ENCODE assay signal across 17 cellular contexts in genomic region chr9:123131258-123131657, GRCh38.
DNase-seq lines count a peak whose midpoint lies in the region; ATAC-seq and TF ChIP-seq lines count a peak whose summit lies in the region.
"Had no signal": no experiment of that assay in that cellular context is flagged by ENCODE, and none has a peak within 500 bp of the region (broad histone marks: within the 10 kb centered on the region; RNA-seq: fewer than 3 reads in every experiment).

No MANE protein-coding gene starts in this region.

- H3K23ac ChIP-seq in mesendoderm (ENCODE audit: low read length), result no peak overlapping the region

- no peaks in the 10 kb centered on the region for H3K79me2 ChIP-seq in mesendoderm (ENCODE audit: control insufficient read depth, insufficient read depth, low read length)

- H3K36me3 ChIP-seq in mesendoderm (ENCODE audit: control insufficient read depth, insufficient read depth, low read length), result no peaks in the 10 kb centered on the region

- peak; percentile 47 for DNase-seq in Daoy (ENCODE audit: low read depth)
- peak; percentile 36 for DNase-seq in LHCN-M2 (ENCODE audit: low read depth)
- DNase-seq in epithelial cell of esophagus (ENCODE audit: low read depth), result peak; percentile 35
- DNase-seq in mesendoderm, result peak; percentile 78
- DNase-seq in NCI-H1417 (lab: John Stamatoyannopoulos, UW), result no peak
- DNase-seq in NCI-H774 (lab: John Stamatoyannopoulos, UW), result no peak
- DNase-seq in immature natural killer cell, result no peak
- DNase-seq: activated gamma-delta T cell treated with Interleukin-2 at 50 U/mL for 16 hours; CD4-positive, CD25-positive, alpha-beta regulatory T cell; central memory CD4-positive, alpha-beta T cell; KG1; NCI-H1930; NCI-H69; right cardiac atrium; RPMI8226; stimulated activated naive CD8-positive, alpha-beta T cell treated with anti-CD3 and anti-CD28 coated beads, Interleukin-15, Interleukin-2, amounts not matched to agents 100 U/mL and 50 U/mL, for 24 hours had no signal

- no peak overlapping the region for H4K8ac ChIP-seq in mesendoderm (ENCODE audit: low read depth, low read length)

- no peak overlapping the region for H2BK15ac ChIP-seq in mesendoderm (replicated peaks; ENCODE audit: low read depth)

- no peak overlapping the region for H3K27ac Mint-ChIP-seq in immature natural killer cell
- H3K27ac Mint-ChIP-seq: CD4-positive, CD25-positive, alpha-beta regulatory T cell had no signal

- H2AK5ac ChIP-seq in mesendoderm (ENCODE audit: low read length), result no peak overlapping the region

- no peaks in the 10 kb centered on the region for H3K4me1 Mint-ChIP-seq in immature natural killer cell

- H3K27me3 Mint-ChIP-seq in immature natural killer cell (ENCODE audit: low read depth in 3 of 3), result no peaks in the 10 kb centered on the region
- H3K27me3 Mint-ChIP-seq: CD4-positive, CD25-positive, alpha-beta regulatory T cell had no signal

- peaks cover 3 to 9% (median 5%) of the 10 kb centered on the region in 3 donors for H3K36me3 Mint-ChIP-seq in immature natural killer cell

- no CpG with 5 or more reads among the region's 1 CpG for WGBS in mesendoderm (ENCODE audit: extremely low coverage, insufficient coverage, low lambda C conversion rate)

- no peak overlapping the region for H3K4me3 ChIP-seq in epithelial cell of esophagus (ENCODE audit: low read length)
- no peak overlapping the region for H3K4me3 ChIP-seq in mesendoderm (ENCODE audit: low read length)

- no peak overlapping the region for H3K27ac ChIP-seq in mesendoderm (ENCODE audit: low read depth, low read length)

- no peak overlapping the region for H2BK5ac ChIP-seq in mesendoderm (ENCODE audit: low read length)

- H3K4me2 ChIP-seq in mesendoderm (ENCODE audit: low read length), result no peak overlapping the region

- H3K79me1 ChIP-seq in mesendoderm (ENCODE audit: low read length), result no peaks in the 10 kb centered on the region

- no peak for TF ChIP-seq CTCF in epithelial cell of esophagus (IDR thresholded peaks at IDR 0.05; ENCODE audit: insufficient read depth, low read depth, low read length, missing control alignments)

- H2BK120ac ChIP-seq in mesendoderm (ENCODE audit: low read depth, low read length), result no peak overlapping the region

- no peaks in the 10 kb centered on the region for H3K27me3 ChIP-seq in mesendoderm (ENCODE audit: insufficient read depth, low read length, poor library complexity)

- H4K5ac ChIP-seq in mesendoderm (ENCODE audit: low read length), result no peak overlapping the region

- H3K9ac ChIP-seq in mesendoderm (ENCODE audit: low read length), result no peak overlapping the region

- H3K4me1 ChIP-seq in mesendoderm (ENCODE audit: control insufficient read depth, low read depth, low read length), result no peaks in the 10 kb centered on the region

- no peak overlapping the region for H3K4ac ChIP-seq in mesendoderm (ENCODE audit: low read depth, low read length)

- no peak overlapping the region for H3K4me3 Mint-ChIP-seq in immature natural killer cell
- H3K4me3 Mint-ChIP-seq: CD4-positive, CD25-positive, alpha-beta regulatory T cell had no signal

- no peak for ATAC-seq in GM21526 (IDR thresholded peaks at IDR 0.05; ENCODE audit: low FRiP score, unreplicated experiment)
- ATAC-seq: right cardiac atrium; stimulated activated naive CD8-positive, alpha-beta T cell treated with anti-CD3 and anti-CD28 coated beads, Interleukin-15, Interleukin-2, amounts not matched to agents 100 U/mL and 50 U/mL, for 24 hours had no signal

- H3K9me3 Mint-ChIP-seq in immature natural killer cell, result no peaks in the 10 kb centered on the region
- H3K9me3 Mint-ChIP-seq: CD4-positive, CD25-positive, alpha-beta regulatory T cell had no signal

- H3K18ac ChIP-seq in mesendoderm (ENCODE audit: low read length), result no peak overlapping the region

- no peak overlapping the region for H3K56ac ChIP-seq in mesendoderm (ENCODE audit: low read length)

Comparison
In these comparisons a context has a peak if more than half of its experiments do, and no peak if none do; other contexts are left out.
1. DNase-seq: peak in Daoy (single experiment), LHCN-M2 (single experiment), epithelial cell of esophagus (single experiment) and mesendoderm (single experiment); none in NCI-H1417 (0 of 3), NCI-H774 (single experiment) and immature natural killer cell (0 of 3).